ENCODE assay signal across 8 cellular contexts in the genomic region with DNA sequence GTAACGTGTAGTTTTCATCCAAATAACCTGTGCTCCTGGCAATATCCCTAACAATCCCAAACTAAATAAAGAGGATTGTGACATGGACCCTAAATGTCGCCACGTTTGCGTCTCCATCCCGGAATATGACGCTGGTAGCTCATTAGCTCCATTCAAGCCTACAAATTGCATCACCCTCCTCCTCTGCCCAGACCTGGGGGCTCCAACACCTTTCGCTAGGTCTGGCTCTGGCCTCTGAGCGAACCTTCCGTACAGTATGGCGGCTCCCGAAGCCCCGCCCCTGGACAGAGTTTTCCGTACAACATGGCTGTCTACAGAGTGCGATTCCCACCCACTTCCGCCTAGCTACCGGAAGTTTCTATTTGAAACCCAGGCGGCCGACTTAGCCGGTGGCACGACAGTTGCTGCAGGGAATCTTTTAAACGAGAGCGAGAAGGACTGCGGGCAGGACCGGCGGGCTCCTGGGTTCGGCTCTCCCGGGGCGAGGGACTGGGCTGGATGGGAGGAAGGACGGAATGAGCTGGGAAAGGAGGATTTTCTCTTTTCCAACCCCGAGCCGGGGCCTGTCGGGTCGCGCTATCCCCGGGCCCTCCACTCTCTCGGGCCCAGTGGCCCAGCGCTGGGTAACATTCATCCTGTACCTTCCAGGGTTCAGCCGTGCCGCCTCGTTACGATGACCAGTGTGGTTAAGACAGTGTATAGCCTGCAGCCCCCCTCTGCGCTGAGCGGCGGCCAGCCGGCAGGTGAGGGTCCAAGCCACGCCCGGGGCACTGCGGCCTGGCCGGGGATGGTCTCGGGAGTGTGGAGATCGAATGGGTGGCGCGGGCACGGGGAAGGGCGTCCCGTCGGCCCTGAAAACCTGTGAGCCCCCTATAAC. TPM values are rescaled to one million over a fixed set of nuclear protein-coding genes. Genes with fewer than 3 reads are reported as not detected.
DNase-seq lines count a peak whose midpoint lies in the region; ATAC-seq and TF ChIP-seq lines count a peak whose summit lies in the region.

A gene with protein sequence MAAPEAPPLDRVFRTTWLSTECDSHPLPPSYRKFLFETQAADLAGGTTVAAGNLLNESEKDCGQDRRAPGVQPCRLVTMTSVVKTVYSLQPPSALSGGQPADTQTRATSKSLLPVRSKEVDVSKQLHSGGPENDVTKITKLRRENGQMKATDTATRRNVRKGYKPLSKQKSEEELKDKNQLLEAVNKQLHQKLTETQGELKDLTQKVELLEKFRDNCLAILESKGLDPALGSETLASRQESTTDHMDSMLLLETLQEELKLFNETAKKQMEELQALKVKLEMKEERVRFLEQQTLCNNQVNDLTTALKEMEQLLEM (plus strand): TSS at position 142 of the 877 bp plus-strand sequence. CDS start 115 bp downstream, at position 257.

- H2AFZ ChIP-seq in osteoblast (ENCODE audit: low read length) = peak within 1 kb of the TSS; percentile 98

- H3K27ac ChIP-seq in osteoblast (ENCODE audit: low read depth, low read length) = peak within 1 kb of the TSS; percentile 63
- H3K27ac ChIP-seq in testis = peak within 1 kb of the TSS; percentile 43 to 54

- H4K20me1 ChIP-seq in osteoblast (ENCODE audit: insufficient read depth, low read length) = no peaks in the 10 kb centered on the region

- H3K4me3 Mint-ChIP-seq in activated naive CD4-positive, alpha-beta T cell treated with anti-CD3 and anti-CD28 coated beads, Interleukin-2, amount 50 U/mL, for 24 hours = peak within 1 kb of the TSS; percentile 99
- peak within 1 kb of the TSS; percentile 90 for H3K4me3 Mint-ChIP-seq in glutamatergic neuron (ENCODE audit: unreplicated experiment)

- H3K4me1 ChIP-seq in osteoblast (ENCODE audit: insufficient read depth, low read length) (peaks cover 25% of the 10 kb centered on the region), testis (peaks cover 7% of the 10 kb centered on the region)

- TF ChIP-seq CTCF in GM10248 (IDR thresholded peaks at IDR 0.05; ENCODE audit: control extremely low read depth, extremely low read depth, low read depth, missing control alignments) = no peak
- no peak for TF ChIP-seq CTCF in glutamatergic neuron (IDR thresholded peaks at IDR 0.05; ENCODE audit: partially characterized antibody, unreplicated experiment)
- no peak for TF ChIP-seq CTCF in osteoblast (IDR thresholded peaks at IDR 0.05; ENCODE audit: extremely low read depth, low read depth, low read length)
- no peak for TF ChIP-seq CTCF in testis (IDR thresholded peaks at IDR 0.05)

- intact Hi-C loops in testis (cut with DNase I; ENCODE audit: low total_unique reads) = no loop called here

- no peaks in the 10 kb centered on the region for H3K27me3 Mint-ChIP-seq in activated naive CD4-positive, alpha-beta T cell treated with anti-CD3 and anti-CD28 coated beads, Interleukin-2, amount 50 U/mL, for 24 hours
- peaks cover 7% of the 10 kb centered on the region for H3K27me3 Mint-ChIP-seq in glutamatergic neuron (ENCODE audit: unreplicated experiment)

- H3K4me1 Mint-ChIP-seq in activated naive CD4-positive, alpha-beta T cell treated with anti-CD3 and anti-CD28 coated beads, Interleukin-2, amount 50 U/mL, for 24 hours = peaks cover 24% of the 10 kb centered on the region
- peaks cover 14% of the 10 kb centered on the region for H3K4me1 Mint-ChIP-seq in glutamatergic neuron (ENCODE audit: low read depth, unreplicated experiment)

- POLR2A ChIA-PET in GM10248 (lab: Yijun Ruan, JAX) = interaction anchor here (0.6 kb wide), 1 partner anchor 196 kb away, joined by 3 read pairs; no protein-coding TSS in a partner anchor

- peaks cover 3% of the 10 kb centered on the region for H3K36me3 Mint-ChIP-seq in activated naive CD4-positive, alpha-beta T cell treated with anti-CD3 and anti-CD28 coated beads, Interleukin-2, amount 50 U/mL, for 24 hours
- H3K36me3 Mint-ChIP-seq in glutamatergic neuron (ENCODE audit: unreplicated experiment) = no peaks in the 10 kb centered on the region

- CTCF ChIA-PET in GM10248 (lab: Yijun Ruan, JAX) = interaction anchor here (0.7 to 1.8 kb wide), 14 partner anchors 9 to 166 kb away, joined by 3 to 16 read pairs (median 4); partner anchors contain the start of gene INAFM2

- ATAC-seq in HG02623 (IDR thresholded peaks at IDR 0.05; ENCODE audit: unreplicated experiment) = peak; percentile 95

- H3K4me2 ChIP-seq in osteoblast (ENCODE audit: insufficient read depth, low read length) = peak within 1 kb of the TSS; percentile 94

- 3 to 4% methylated on average over 55 to 57 of the region's 57 CpGs for WGBS in testis, 2 donors

- H3K79me2 ChIP-seq in osteoblast (ENCODE audit: insufficient read depth, low read length) = peaks cover 34% of the 10 kb centered on the region

- DNase-seq in GM10248 (ENCODE audit: extremely low spot score) (peak; percentile 96), NCI-H1105 (lab: John Stamatoyannopoulos, UW) (peak; percentile 78), SKM-1 (lab: John Stamatoyannopoulos, UW; ENCODE audit: unreplicated experiment) (peak; percentile 85), glutamatergic neuron (peak; percentile 90), osteoblast (ENCODE audit: insufficient read length, low spot score, missing footprints) (peak; percentile 94), testis (peak; percentile 97)

- H3K9me3 ChIP-seq in osteoblast (ENCODE audit: low read depth, low read length) (no peaks in the 10 kb centered on the region), testis (no peaks in the 10 kb centered on the region)

- no peak for TF ChIP-seq POLR2A in testis (IDR thresholded peaks at IDR 0.05)

- H3K9me3 Mint-ChIP-seq in activated naive CD4-positive, alpha-beta T cell treated with anti-CD3 and anti-CD28 coated beads, Interleukin-2, amount 50 U/mL, for 24 hours = no peaks in the 10 kb centered on the region
- peaks cover 3% of the 10 kb centered on the region for H3K9me3 Mint-ChIP-seq in glutamatergic neuron (ENCODE audit: unreplicated experiment)

- peaks cover 28% of the 10 kb centered on the region for H3K36me3 ChIP-seq in osteoblast (ENCODE audit: insufficient read depth, low read length)
- H3K36me3 ChIP-seq in testis (ENCODE audit: low read depth, missing control alignments) = no peaks in the 10 kb centered on the region

- peak within 1 kb of the TSS; percentile 95 for H3K27ac Mint-ChIP-seq in activated naive CD4-positive, alpha-beta T cell treated with anti-CD3 and anti-CD28 coated beads, Interleukin-2, amount 50 U/mL, for 24 hours
- H3K27ac Mint-ChIP-seq in glutamatergic neuron (ENCODE audit: unreplicated experiment) = peak within 1 kb of the TSS; percentile 90

- H3K4me3 ChIP-seq in osteoblast (ENCODE audit: insufficient read depth, low read length) (peak within 1 kb of the TSS; percentile 93), testis (peak within 1 kb of the TSS; percentile 73 to 88)

- H3K27me3 ChIP-seq in osteoblast (ENCODE audit: insufficient read depth, low read length) = no peaks in the 10 kb centered on the region
- no peaks in the 10 kb centered on the region for H3K27me3 ChIP-seq in testis

RNA-seq across cellular contexts. Expression of the gene that starts here (rescaled TPM):
- total RNA-seq in glutamatergic neuron (ENCODE audit: unreplicated experiment) = 62.9 TPM
- total RNA-seq in osteoblast = 19.9 and 28.6 TPM in 2 replicates
- 10 to 100 TPM; 39.6 to 66.9 TPM for total RNA-seq in testis
- polyA plus RNA-seq in testis (ENCODE audit: insufficient read depth, low read depth, low replicate concordance) = 125 TPM

Comparison
In these comparisons a context has a peak if more than half of its experiments do, and no peak if none do; other contexts are left out.
1. Peak in every context shown above with its lines: DNase-seq, ATAC-seq, H3K4me3 ChIP-seq and H3K27ac ChIP-seq.